14 cellular contexts compared by ENCODE assay signal in the genomic region with DNA sequence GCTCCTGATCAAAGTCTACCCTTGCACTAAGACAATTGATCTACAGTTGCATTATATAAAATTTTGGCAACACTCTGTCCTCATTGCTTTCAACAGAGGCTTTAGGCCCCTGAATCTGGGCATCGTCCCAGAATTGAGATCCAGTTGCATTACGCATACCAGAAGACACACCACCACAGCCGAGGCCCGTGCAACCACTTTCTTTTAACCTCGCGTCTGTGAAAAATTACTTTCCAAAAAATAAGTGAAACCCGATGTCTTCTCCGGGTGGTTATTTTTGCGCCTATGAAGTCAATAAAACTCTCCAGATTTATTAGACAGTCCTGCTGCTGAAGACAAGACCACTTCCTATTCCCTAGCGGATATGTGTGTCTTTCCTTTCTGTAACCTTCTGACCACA. TPM values are rescaled to one million over a fixed set of nuclear protein-coding genes. Genes with fewer than 3 reads are reported as not detected.
DNase-seq lines count a peak whose midpoint lies in the region; ATAC-seq and TF ChIP-seq lines count a peak whose summit lies in the region.
"Had no signal": no experiment of that assay in that cellular context is flagged by ENCODE, and none has a peak within 500 bp of the region (broad histone marks: within the 10 kb centered on the region; RNA-seq: fewer than 3 reads in every experiment).

No MANE protein-coding gene starts in this region.

- ATAC-seq in heart right ventricle (peak; percentile 47 to 83 (median 68)), HG03039 (IDR thresholded peaks at IDR 0.05; ENCODE audit: unreplicated experiment) (no peak), HG02571 (IDR thresholded peaks at IDR 0.05; ENCODE audit: unreplicated experiment) (no peak), GM21717 (IDR thresholded peaks at IDR 0.05; ENCODE audit: unreplicated experiment) (no peak)

- H3K27ac ChIP-seq in heart right ventricle, result peak overlapping the region in 7 of 10 donors; percentile 7 to 61 (median 18)

- H3K36me3 ChIP-seq in heart right ventricle, result no peaks in the 10 kb centered on the region

- 50 to 54% methylated on average over 10 of the region's 10 CpGs for WGBS in heart right ventricle, 2 donors

- in situ Hi-C loops in astrocyte of the cerebellum (cut with HindIII; ENCODE audit: low sequenced_read_pairs), result loop anchor here (25.0 kb wide), 1 partner anchor 929 kb away; no protein-coding TSS in a partner anchor

- no peaks in the 10 kb centered on the region for H3K27me3 ChIP-seq in heart right ventricle

- TF ChIP-seq CTCF in astrocyte of the cerebellum (IDR thresholded peaks at IDR 0.05; ENCODE audit: low read depth, low read length, missing control alignments) (no peak), heart right ventricle (IDR thresholded peaks at IDR 0.05) (no peak)

- no peak overlapping the region for H3K4me3 ChIP-seq in astrocyte of the cerebellum (ENCODE audit: low read depth, low read length)
- H3K4me3 ChIP-seq in heart right ventricle, result peak overlapping the region in 1 of 10 donors; percentile 5
- H3K4me3 ChIP-seq: smooth muscle cell had no signal

- DNase-seq in GM03348 (ENCODE audit: low spot score), result peak; percentile 86
- DNase-seq in astrocyte of the cerebellum (ENCODE audit: low read depth), result peak; percentile 98
- peak in 1 of 2 donors; percentile 48 for DNase-seq in heart right ventricle
- peak; percentile 94 for DNase-seq in stromal cell of bone marrow (ENCODE audit: low read depth)
- DNase-seq in activated naive CD4-positive, alpha-beta T cell (lab: John Stamatoyannopoulos, UW), result no peak
- DNase-seq: activated CD4-positive, alpha-beta T cell treated with anti-CD3 and anti-CD28 coated beads, Interleukin-2, amount 50 U/mL, for 48 hours; activated naive CD4-positive, alpha-beta T cell treated with anti-CD3 and anti-CD28 coated beads, Interleukin-2, amount 50 U/mL, for 16 hours; KG1; NCI-H2107; T-helper 1 cell had no signal

- no peaks in the 10 kb centered on the region for H3K9me3 ChIP-seq in heart right ventricle

- intact Hi-C loops in heart right ventricle (cut with DNase I), result no loop called here

- H3K4me1 ChIP-seq in heart right ventricle, result peaks cover 0 to 22% (median 10%) of the 10 kb centered on the region in 9 donors

RNA-seq across cellular contexts. Expression of gene NFIB, which starts 52.1 kb away (rescaled TPM):
- 100 to 1,000 TPM in 9 of 10 donors, 10 to 100 TPM in 1; 96.8 to 145 (median 126) TPM for total RNA-seq in heart right ventricle
- 10 to 100 TPM; 16.7 to 37.2 TPM for polyA plus RNA-seq in heart right ventricle

Comparison
In these comparisons a context has a peak if more than half of its experiments do, and no peak if none do; other contexts are left out.
1. DNase-seq: peak in GM03348 (single experiment), astrocyte of the cerebellum (single experiment) and stromal cell of bone marrow (single experiment); none in activated naive CD4-positive, alpha-beta T cell (0 of 4).
2. ATAC-seq: peak in heart right ventricle (8 of 8); none in HG03039 (single experiment), HG02571 (single experiment) and GM21717 (single experiment).